Comparison of ENCODE assay signal across 11 cellular contexts in the genomic region with DNA sequence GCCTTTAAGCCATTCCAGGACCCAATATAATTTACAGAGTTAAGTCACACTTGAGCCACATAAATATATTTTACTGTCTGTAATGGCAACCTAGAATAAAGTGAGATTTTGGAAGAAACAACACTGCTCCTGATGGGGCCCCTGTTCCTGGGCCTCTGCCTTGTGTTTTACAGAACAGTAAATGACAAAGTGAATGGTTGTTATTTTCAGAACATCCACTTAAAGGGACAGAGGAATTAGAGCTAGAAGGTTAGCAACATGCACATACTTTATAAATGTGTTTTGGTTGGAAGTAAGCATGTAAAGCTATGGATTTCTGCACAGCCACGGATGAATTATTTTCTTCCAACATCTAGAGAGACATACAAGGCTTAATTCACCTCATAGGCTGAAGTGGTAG. TPM values are rescaled to one million over a fixed set of nuclear protein-coding genes. Genes with fewer than 3 reads are reported as not detected.
DNase-seq lines count a peak whose midpoint lies in the region; ATAC-seq and TF ChIP-seq lines count a peak whose summit lies in the region.
"Had no signal": no experiment of that assay in that cellular context is flagged by ENCODE, and none has a peak within 500 bp of the region (broad histone marks: within the 10 kb centered on the region; RNA-seq: fewer than 3 reads in every experiment).

No MANE protein-coding gene starts in this region.

- no peaks in the 10 kb centered on the region for H3K9me3 Mint-ChIP-seq in CD4-positive, CD25-positive, alpha-beta regulatory T cell
- no peaks in the 10 kb centered on the region for H3K9me3 Mint-ChIP-seq in nephron

- peaks cover 17% of the 10 kb centered on the region for H3K36me3 Mint-ChIP-seq in CD4-positive, CD25-positive, alpha-beta regulatory T cell
- no peaks in the 10 kb centered on the region for H3K36me3 Mint-ChIP-seq in nephron (ENCODE audit: low read depth)

- ATAC-seq in CD4-positive, CD25-positive, alpha-beta regulatory T cell (ENCODE audit: low read depth in 2 of 2) = no peak
- ATAC-seq in GM18519 (IDR thresholded peaks at IDR 0.05; ENCODE audit: low FRiP score, unreplicated experiment) = no peak
- ATAC-seq: left lobe of liver had no signal

- intact Hi-C loops in colonic mucosa (cut with DNase I) (loop anchor here (5.0 to 10.0 kb wide), 2 partner anchors 659 to 971 kb away; no protein-coding TSS in a partner anchor), ovary (cut with DNase I) (loop anchor here in 3 of 4 donors (10.0 kb wide), 4 partner anchors 729 to 1109 kb away; no protein-coding TSS in a partner anchor)

- no peaks in the 10 kb centered on the region for H3K27me3 ChIP-seq in CD4-positive, CD25-positive, alpha-beta regulatory T cell (ENCODE audit: control insufficient read depth, insufficient read depth, low read length)
- H3K27me3 ChIP-seq in colonic mucosa (no peaks in the 10 kb centered on the region), ovary (no peaks in the 10 kb centered on the region)

- H3K4me1 ChIP-seq in CD4-positive, CD25-positive, alpha-beta regulatory T cell (ENCODE audit: control insufficient read depth, insufficient read depth, low read length, poor library complexity, severe bottlenecking) = peaks cover 55% of the 10 kb centered on the region
- H3K4me1 ChIP-seq in colonic mucosa (peaks cover 6% of the 10 kb centered on the region), ovary (ENCODE audit: insufficient read depth) (peaks cover 9% of the 10 kb centered on the region)

- H3K36me3 ChIP-seq in CD4-positive, CD25-positive, alpha-beta regulatory T cell (ENCODE audit: control insufficient read depth, insufficient read depth, low read length) = peaks cover 22% of the 10 kb centered on the region
- H3K36me3 ChIP-seq in colonic mucosa (no peaks in the 10 kb centered on the region), ovary (no peaks in the 10 kb centered on the region)

- 75 to 81% (median 81%) methylated on average over 1 of the region's 1 CpG for WGBS in ovary, 3 donors

- no peaks in the 10 kb centered on the region for H3K9me3 ChIP-seq in CD4-positive, CD25-positive, alpha-beta regulatory T cell (ENCODE audit: control insufficient read depth in 2 of 2, low read length in 2 of 2)
- no peaks in the 10 kb centered on the region for H3K9me3 ChIP-seq in colonic mucosa
- H3K9me3 ChIP-seq in ovary = no peaks in the 10 kb centered on the region

- H3K27ac Mint-ChIP-seq in CD4-positive, CD25-positive, alpha-beta regulatory T cell = peak overlapping the region; percentile 90 to 98 (median 96)
- H3K27ac Mint-ChIP-seq in nephron = peak overlapping the region in 1 of 3 experiments; percentile 18

- peak overlapping the region; percentile 90 for H3K27ac ChIP-seq in CD4-positive, CD25-positive, alpha-beta regulatory T cell (ENCODE audit: insufficient read depth, low read length, poor library complexity, severe bottlenecking)
- H3K27ac ChIP-seq in colonic mucosa = peak overlapping the region; percentile 95
- H3K27ac ChIP-seq in ovary = no peak overlapping the region

- TF ChIP-seq POLR2A in ovary (IDR thresholded peaks at IDR 0.05) = no peak

- H3K9ac ChIP-seq in colonic mucosa (ENCODE audit: low read depth in 2 of 2, low read length in 2 of 2) = peak overlapping the region; percentile 52 to 98

- H3K27me3 Mint-ChIP-seq in CD4-positive, CD25-positive, alpha-beta regulatory T cell = no peaks in the 10 kb centered on the region
- peaks cover 55% of the 10 kb centered on the region for H3K27me3 Mint-ChIP-seq in nephron (ENCODE audit: low read depth)

- no peak for DNase-seq in CD4-positive, CD25-positive, alpha-beta regulatory T cell
- DNase-seq in NOMO-1 treated with DMSO at 0.1 percent for 48 hours (lab: John Stamatoyannopoulos, UW; ENCODE audit: unreplicated experiment) = peak; percentile 36
- no peak for DNase-seq in colonic mucosa
- no peak for DNase-seq in CD1c-positive myeloid dendritic cell (ENCODE audit: extremely low spot score)
- DNase-seq in NCI-H1436 treated with DMSO at 0.1 percent for 48 hours (lab: John Stamatoyannopoulos, UW) = no peak
- DNase-seq in ovary = no peak
- DNase-seq: dorsolateral prefrontal cortex, NCI-H2227 treated with DMSO at 0.1 percent for 48 hours had no signal

- no peak for TF ChIP-seq EP300 in ovary (IDR thresholded peaks at IDR 0.05)

- H3K4me3 Mint-ChIP-seq in CD4-positive, CD25-positive, alpha-beta regulatory T cell = peak overlapping the region; percentile 90 to 98 (median 96)
- peak overlapping the region; percentile 11 to 95 (median 93) for H3K4me3 Mint-ChIP-seq in nephron

- H3K4me1 Mint-ChIP-seq in CD4-positive, CD25-positive, alpha-beta regulatory T cell = peaks cover 36 to 63% (median 51%) of the 10 kb centered on the region in 4 donors
- peaks cover 62% of the 10 kb centered on the region for H3K4me1 Mint-ChIP-seq in nephron

- TF ChIP-seq CTCF in colonic mucosa (IDR thresholded peaks at IDR 0.05) = no peak
- TF ChIP-seq CTCF in nephron (IDR thresholded peaks at IDR 0.05; ENCODE audit: unreplicated experiment in 3 of 3) = no peak
- TF ChIP-seq CTCF in ovary (IDR thresholded peaks at IDR 0.05) = no peak

- peak overlapping the region; percentile 100 for H3K4me3 ChIP-seq in CD4-positive, CD25-positive, alpha-beta regulatory T cell (ENCODE audit: low read depth, low read length)
- H3K4me3 ChIP-seq in colonic mucosa (peak overlapping the region; percentile 63), ovary (no peak overlapping the region)

RNA-seq across cellular contexts. Expression of gene PTGER4, which starts 3.6 kb away (rescaled TPM):
- total RNA-seq in CD4-positive, CD25-positive, alpha-beta regulatory T cell = 343 TPM
- 10 to 100 TPM; 17.2 to 37.6 (median 24.3) TPM for polyA plus RNA-seq in CD4-positive, CD25-positive, alpha-beta regulatory T cell
- total RNA-seq in colonic mucosa = 10 to 100 TPM; 28.1 to 53.4 TPM
- total RNA-seq in ovary = 1 to 10 TPM in 5 of 7 donors, under 1 TPM in 2; 0.66 to 8.8 (median 2.8) TPM
- polyA plus RNA-seq in ovary = 1 to 10 TPM; 1.0 to 3.5 TPM

Comparison
In these comparisons a context has a peak if more than half of its experiments do, and no peak if none do; other contexts are left out.
1. H3K27ac ChIP-seq: peak in CD4-positive, CD25-positive, alpha-beta regulatory T cell (single experiment) and colonic mucosa (single experiment); none in ovary (0 of 2).